Comparison of ENCODE assay signal across 21 cellular contexts in the genomic region with DNA sequence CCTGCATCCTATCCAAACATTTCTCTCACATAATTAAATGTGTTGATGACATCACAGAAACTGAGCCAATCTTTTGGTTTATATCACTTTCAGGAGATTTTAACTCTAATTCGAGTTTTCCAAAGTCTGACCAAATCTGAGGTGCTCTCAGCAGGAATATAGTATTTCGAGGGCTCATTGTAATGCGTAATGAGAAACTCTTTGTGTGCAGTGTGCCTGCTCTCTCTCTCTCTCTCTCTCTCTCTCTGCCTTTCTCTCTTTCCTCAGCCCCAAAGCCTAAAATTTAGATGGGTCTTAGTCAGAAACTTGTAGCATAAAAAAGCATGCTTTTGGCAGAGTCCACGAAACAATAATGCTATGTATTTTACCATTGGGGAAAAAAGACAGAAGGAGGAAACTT.
"Had no signal": no experiment of that assay in that cellular context is flagged by ENCODE, and none has a peak within 500 bp of the region (broad histone marks: within the 10 kb centered on the region; RNA-seq: fewer than 3 reads in every experiment).

No MANE protein-coding gene starts in this region.

- FAIRE-seq: frontal cortex had no signal

- H3K4me3 Mint-ChIP-seq: immature natural killer cell; naive B cell; nephron; stimulated activated naive B cell treated with anti-CD40 and anti-IgM and Interleukin-4, amounts not matched to agents 10 μg/mL and 1 μg/mL and 100 μg/mL, for 72 hours; stimulated activated naive CD8-positive, alpha-beta T cell treated with anti-CD3 and anti-CD28 coated beads, Interleukin-15, amount 100 ng/mL, for 72 hours had no signal

- H3K79me2 ChIP-seq: parathyroid adenoma had no signal

- H3K4me3 ChIP-seq: coronary artery, dorsolateral prefrontal cortex, prostate gland, sigmoid colon, skin epidermis, testis, transverse colon had no signal

- H3K27me3 Mint-ChIP-seq: naive B cell; stimulated activated naive CD8-positive, alpha-beta T cell treated with anti-CD3 and anti-CD28 coated beads, Interleukin-15, amount 100 ng/mL, for 72 hours had no signal

- H3K27ac ChIP-seq: coronary artery, dorsolateral prefrontal cortex, parathyroid adenoma, prostate gland, sigmoid colon, skin epidermis, testis, transverse colon had no signal

- H3K27ac Mint-ChIP-seq: immature natural killer cell; naive B cell; stimulated activated naive B cell treated with anti-CD40 and anti-IgM and Interleukin-4, amounts not matched to agents 10 μg/mL and 1 μg/mL and 100 μg/mL, for 72 hours; stimulated activated naive CD8-positive, alpha-beta T cell treated with anti-CD3 and anti-CD28 coated beads, Interleukin-15, amount 100 ng/mL, for 72 hours had no signal

- H3K36me3 Mint-ChIP-seq: immature natural killer cell; naive B cell; stimulated activated naive B cell treated with anti-CD40 and anti-IgM and Interleukin-4, amounts not matched to agents 10 μg/mL and 1 μg/mL and 100 μg/mL, for 72 hours had no signal

- DNase-seq: dorsolateral prefrontal cortex; effector CD8-positive, alpha-beta T cell; immature natural killer cell; kidney glomerular epithelial cell; mesendoderm; naive B cell; retina; sigmoid colon; stimulated activated CD4-positive, alpha-beta T cell treated with anti-CD3 and anti-CD28 coated beads, Interleukin-2, amount 100 ng/mL, for 24 hours; stimulated activated CD4-positive, alpha-beta T cell treated with anti-CD3 and anti-CD28 coated beads, Interleukin-4, amount 100 ng/mL, for 4 hours; stimulated activated naive B cell treated with anti-CD40 and anti-IgM and Interleukin-4, amounts not matched to agents 10 μg/mL and 1 μg/mL and 100 μg/mL, for 72 hours; stimulated activated naive CD8-positive, alpha-beta T cell treated with anti-CD3 and anti-CD28 coated beads, Interleukin-15, amount 100 ng/mL, for 72 hours; testis; transverse colon had no signal

- H3K9me3 Mint-ChIP-seq: immature natural killer cell; naive B cell; stimulated activated naive CD8-positive, alpha-beta T cell treated with anti-CD3 and anti-CD28 coated beads, Interleukin-15, amount 100 ng/mL, for 72 hours had no signal

- H3K36me3 ChIP-seq: prostate gland, sigmoid colon, transverse colon had no signal

- H3K4me1 Mint-ChIP-seq: immature natural killer cell; naive B cell; stimulated activated naive B cell treated with anti-CD40 and anti-IgM and Interleukin-4, amounts not matched to agents 10 μg/mL and 1 μg/mL and 100 μg/mL, for 72 hours; stimulated activated naive CD8-positive, alpha-beta T cell treated with anti-CD3 and anti-CD28 coated beads, Interleukin-15, amount 100 ng/mL, for 72 hours had no signal

- H2AFZ ChIP-seq: parathyroid adenoma had no signal

- ATAC-seq: esophagus mucosa; stimulated activated naive B cell treated with anti-CD40 and anti-IgM and Interleukin-4, amounts not matched to agents 10 μg/mL and 1 μg/mL and 100 μg/mL, for 72 hours; stimulated activated naive CD8-positive, alpha-beta T cell treated with anti-CD3 and anti-CD28 coated beads, Interleukin-15, amount 100 ng/mL, for 72 hours had no signal

- H3K9me3 ChIP-seq: prostate gland, sigmoid colon, testis, transverse colon had no signal

- H3K27me3 ChIP-seq: sigmoid colon, testis had no signal

- H3K4me1 ChIP-seq: parathyroid adenoma, prostate gland, testis, transverse colon had no signal

- H3K9ac ChIP-seq: parathyroid adenoma had no signal
